ENCODE assay signal across 1 cellular context in genomic region chr9:110101531-110102161, GRCh38.
A peak's percentile ranks its signal among the peaks of the same experiment; 100 is the strongest.
TF ChIP-seq lines count a peak whose summit lies in the region.

No MANE protein-coding gene starts in this region.

TF ChIP-seq in GM12878, 131 proteins besides CTCF, POLR2A, EP300 and RAD21 (continued from another document and continues in another):
- TF ChIP-seq, protein P1, sequence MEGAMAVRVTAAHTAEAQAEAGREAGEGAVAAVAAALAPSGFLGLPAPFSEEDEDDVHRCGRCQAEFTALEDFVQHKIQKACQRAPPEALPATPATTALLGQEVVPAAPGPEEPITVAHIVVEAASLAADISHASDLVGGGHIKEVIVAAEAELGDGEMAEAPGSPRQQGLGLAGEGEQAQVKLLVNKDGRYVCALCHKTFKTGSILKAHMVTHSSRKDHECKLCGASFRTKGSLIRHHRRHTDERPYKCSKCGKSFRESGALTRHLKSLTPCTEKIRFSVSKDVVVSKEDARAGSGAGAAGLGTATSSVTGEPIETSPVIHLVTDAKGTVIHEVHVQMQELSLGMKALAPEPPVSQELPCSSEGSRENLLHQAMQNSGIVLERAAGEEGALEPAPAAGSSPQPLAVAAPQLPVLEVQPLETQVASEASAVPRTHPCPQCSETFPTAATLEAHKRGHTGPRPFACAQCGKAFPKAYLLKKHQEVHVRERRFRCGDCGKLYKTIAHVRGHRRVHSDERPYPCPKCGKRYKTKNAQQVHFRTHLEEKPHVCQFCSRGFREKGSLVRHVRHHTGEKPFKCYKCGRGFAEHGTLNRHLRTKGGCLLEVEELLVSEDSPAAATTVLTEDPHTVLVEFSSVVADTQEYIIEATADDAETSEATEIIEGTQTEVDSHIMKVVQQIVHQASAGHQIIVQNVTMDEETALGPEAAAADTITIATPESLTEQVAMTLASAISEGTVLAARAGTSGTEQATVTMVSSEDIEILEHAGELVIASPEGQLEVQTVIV (IDR thresholded peaks at IDR 0.05; ENCODE audit: borderline replicate concordance, partially characterized antibody), result no peak
- TF ChIP-seq, protein P2, sequence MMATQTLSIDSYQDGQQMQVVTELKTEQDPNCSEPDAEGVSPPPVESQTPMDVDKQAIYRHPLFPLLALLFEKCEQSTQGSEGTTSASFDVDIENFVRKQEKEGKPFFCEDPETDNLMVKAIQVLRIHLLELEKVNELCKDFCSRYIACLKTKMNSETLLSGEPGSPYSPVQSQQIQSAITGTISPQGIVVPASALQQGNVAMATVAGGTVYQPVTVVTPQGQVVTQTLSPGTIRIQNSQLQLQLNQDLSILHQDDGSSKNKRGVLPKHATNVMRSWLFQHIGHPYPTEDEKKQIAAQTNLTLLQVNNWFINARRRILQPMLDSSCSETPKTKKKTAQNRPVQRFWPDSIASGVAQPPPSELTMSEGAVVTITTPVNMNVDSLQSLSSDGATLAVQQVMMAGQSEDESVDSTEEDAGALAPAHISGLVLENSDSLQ (IDR thresholded peaks at IDR 0.05), result peak; percentile 31; the same call in 1 of the 2 replicates
- TF ChIP-seq, protein P3, sequence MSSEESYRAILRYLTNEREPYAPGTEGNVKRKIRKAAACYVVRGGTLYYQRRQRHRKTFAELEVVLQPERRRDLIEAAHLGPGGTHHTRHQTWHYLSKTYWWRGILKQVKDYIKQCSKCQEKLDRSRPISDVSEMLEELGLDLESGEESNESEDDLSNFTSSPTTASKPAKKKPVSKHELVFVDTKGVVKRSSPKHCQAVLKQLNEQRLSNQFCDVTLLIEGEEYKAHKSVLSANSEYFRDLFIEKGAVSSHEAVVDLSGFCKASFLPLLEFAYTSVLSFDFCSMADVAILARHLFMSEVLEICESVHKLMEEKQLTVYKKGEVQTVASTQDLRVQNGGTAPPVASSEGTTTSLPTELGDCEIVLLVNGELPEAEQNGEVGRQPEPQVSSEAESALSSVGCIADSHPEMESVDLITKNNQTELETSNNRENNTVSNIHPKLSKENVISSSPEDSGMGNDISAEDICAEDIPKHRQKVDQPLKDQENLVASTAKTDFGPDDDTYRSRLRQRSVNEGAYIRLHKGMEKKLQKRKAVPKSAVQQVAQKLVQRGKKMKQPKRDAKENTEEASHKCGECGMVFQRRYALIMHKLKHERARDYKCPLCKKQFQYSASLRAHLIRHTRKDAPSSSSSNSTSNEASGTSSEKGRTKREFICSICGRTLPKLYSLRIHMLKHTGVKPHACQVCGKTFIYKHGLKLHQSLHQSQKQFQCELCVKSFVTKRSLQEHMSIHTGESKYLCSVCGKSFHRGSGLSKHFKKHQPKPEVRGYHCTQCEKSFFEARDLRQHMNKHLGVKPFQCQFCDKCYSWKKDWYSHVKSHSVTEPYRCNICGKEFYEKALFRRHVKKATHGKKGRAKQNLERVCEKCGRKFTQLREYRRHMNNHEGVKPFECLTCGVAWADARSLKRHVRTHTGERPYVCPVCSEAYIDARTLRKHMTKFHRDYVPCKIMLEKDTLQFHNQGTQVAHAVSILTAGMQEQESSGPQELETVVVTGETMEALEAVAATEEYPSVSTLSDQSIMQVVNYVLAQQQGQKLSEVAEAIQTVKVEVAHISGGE (CRISPR knock-in tag; IDR thresholded peaks at IDR 0.05), result no peak
- 0 out of 2 replicates have a peak, but pooled peaks have one; percentile 30 for TF ChIP-seq POLR2AphosphoS5 (IDR thresholded peaks at IDR 0.05; ENCODE audit: low read length)
- TF ChIP-seq BCL3 (IDR thresholded peaks at IDR 0.05; ENCODE audit: borderline replicate concordance, insufficient read depth, low read depth, low read length, poor library complexity, severe bottlenecking), result peak; percentile 84
- peak; percentile 83 for TF ChIP-seq MTA3 (IDR thresholded peaks at IDR 0.05; ENCODE audit: borderline replicate concordance, low read length)
- peak; percentile 2 for TF ChIP-seq USF1 (IDR thresholded peaks at IDR 0.05; ENCODE audit: borderline replicate concordance, extremely low read length, insufficient read depth, low read depth, low read length)
- TF ChIP-seq ZNF24 (IDR thresholded peaks at IDR 0.05), result peak; percentile 47; the same call in 1 of the 2 replicates
- TF ChIP-seq MEF2A (IDR thresholded peaks at IDR 0.05; ENCODE audit: insufficient read depth, low read depth, low read length), result no peak; the same call in 1 of the 2 replicates
- peak; percentile 77; the same call in 1 of the 2 replicates for TF ChIP-seq NBN (IDR thresholded peaks at IDR 0.05)
- no peak for TF ChIP-seq BMI1 (IDR thresholded peaks at IDR 0.05; ENCODE audit: borderline replicate concordance)
- TF ChIP-seq, protein P4, sequence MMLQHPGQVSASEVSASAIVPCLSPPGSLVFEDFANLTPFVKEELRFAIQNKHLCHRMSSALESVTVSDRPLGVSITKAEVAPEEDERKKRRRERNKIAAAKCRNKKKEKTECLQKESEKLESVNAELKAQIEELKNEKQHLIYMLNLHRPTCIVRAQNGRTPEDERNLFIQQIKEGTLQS (IDR thresholded peaks at IDR 0.05; ENCODE audit: borderline replicate concordance, extremely low read depth, low read depth, low read length), result no peak
- TF ChIP-seq MYC (IDR thresholded peaks at IDR 0.05; ENCODE audit: insufficient read depth, insufficient read length, insufficient replicate concordance, low read length, severe bottlenecking), result no peak
- no peak for TF ChIP-seq STAT1 (conservative IDR thresholded peaks at IDR 0.05)
- TF ChIP-seq, protein P5, sequence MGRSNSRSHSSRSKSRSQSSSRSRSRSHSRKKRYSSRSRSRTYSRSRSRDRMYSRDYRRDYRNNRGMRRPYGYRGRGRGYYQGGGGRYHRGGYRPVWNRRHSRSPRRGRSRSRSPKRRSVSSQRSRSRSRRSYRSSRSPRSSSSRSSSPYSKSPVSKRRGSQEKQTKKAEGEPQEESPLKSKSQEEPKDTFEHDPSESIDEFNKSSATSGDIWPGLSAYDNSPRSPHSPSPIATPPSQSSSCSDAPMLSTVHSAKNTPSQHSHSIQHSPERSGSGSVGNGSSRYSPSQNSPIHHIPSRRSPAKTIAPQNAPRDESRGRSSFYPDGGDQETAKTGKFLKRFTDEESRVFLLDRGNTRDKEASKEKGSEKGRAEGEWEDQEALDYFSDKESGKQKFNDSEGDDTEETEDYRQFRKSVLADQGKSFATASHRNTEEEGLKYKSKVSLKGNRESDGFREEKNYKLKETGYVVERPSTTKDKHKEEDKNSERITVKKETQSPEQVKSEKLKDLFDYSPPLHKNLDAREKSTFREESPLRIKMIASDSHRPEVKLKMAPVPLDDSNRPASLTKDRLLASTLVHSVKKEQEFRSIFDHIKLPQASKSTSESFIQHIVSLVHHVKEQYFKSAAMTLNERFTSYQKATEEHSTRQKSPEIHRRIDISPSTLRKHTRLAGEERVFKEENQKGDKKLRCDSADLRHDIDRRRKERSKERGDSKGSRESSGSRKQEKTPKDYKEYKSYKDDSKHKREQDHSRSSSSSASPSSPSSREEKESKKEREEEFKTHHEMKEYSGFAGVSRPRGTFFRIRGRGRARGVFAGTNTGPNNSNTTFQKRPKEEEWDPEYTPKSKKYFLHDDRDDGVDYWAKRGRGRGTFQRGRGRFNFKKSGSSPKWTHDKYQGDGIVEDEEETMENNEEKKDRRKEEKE (IDR thresholded peaks at IDR 0.05), result no peak
- TF ChIP-seq, protein P6, sequence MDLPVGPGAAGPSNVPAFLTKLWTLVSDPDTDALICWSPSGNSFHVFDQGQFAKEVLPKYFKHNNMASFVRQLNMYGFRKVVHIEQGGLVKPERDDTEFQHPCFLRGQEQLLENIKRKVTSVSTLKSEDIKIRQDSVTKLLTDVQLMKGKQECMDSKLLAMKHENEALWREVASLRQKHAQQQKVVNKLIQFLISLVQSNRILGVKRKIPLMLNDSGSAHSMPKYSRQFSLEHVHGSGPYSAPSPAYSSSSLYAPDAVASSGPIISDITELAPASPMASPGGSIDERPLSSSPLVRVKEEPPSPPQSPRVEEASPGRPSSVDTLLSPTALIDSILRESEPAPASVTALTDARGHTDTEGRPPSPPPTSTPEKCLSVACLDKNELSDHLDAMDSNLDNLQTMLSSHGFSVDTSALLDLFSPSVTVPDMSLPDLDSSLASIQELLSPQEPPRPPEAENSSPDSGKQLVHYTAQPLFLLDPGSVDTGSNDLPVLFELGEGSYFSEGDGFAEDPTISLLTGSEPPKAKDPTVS (IDR thresholded peaks at IDR 0.05; ENCODE audit: low read depth, low read length), result no peak
- no peak for TF ChIP-seq TARDBP (IDR thresholded peaks at IDR 0.05; ENCODE audit: borderline replicate concordance)
- TF ChIP-seq SPI1 (IDR thresholded peaks at IDR 0.05; ENCODE audit: borderline replicate concordance, insufficient read depth, low read depth, low read length), result 0 out of 2 replicates have a peak, but pooled peaks have one; percentile 8
- 0 out of 2 replicates have a peak, but pooled peaks have one; percentile 58 for TF ChIP-seq MXI1 (IDR thresholded peaks at IDR 0.05; ENCODE audit: low read depth, low read length)
- TF ChIP-seq BACH1 (IDR thresholded peaks at IDR 0.05; ENCODE audit: borderline replicate concordance), result no peak
- no peak for TF ChIP-seq NR2C1 (IDR thresholded peaks at IDR 0.05)
- TF ChIP-seq CREB1 (IDR thresholded peaks at IDR 0.05; ENCODE audit: low read depth), result peak; percentile 43; the same call in 1 of the 2 replicates
- TF ChIP-seq CHD4 (IDR thresholded peaks at IDR 0.05), result no peak
- TF ChIP-seq NRF1 (conservative IDR thresholded peaks at IDR 0.05; ENCODE audit: low read depth, low read length), result no peak
- peak; percentile 77 for TF ChIP-seq DPF2 (IDR thresholded peaks at IDR 0.05)
- TF ChIP-seq KAT2A (conservative IDR thresholded peaks at IDR 0.05; ENCODE audit: control insufficient read depth, low read depth, low read length), result no peak
- peak; percentile 97 for TF ChIP-seq IKZF1 (conservative IDR thresholded peaks at IDR 0.05)
- TF ChIP-seq ZNF217 (IDR thresholded peaks at IDR 0.05), result no peak
- TF ChIP-seq RELA (IDR thresholded peaks at IDR 0.05; ENCODE audit: borderline replicate concordance, partially characterized antibody), result peak; percentile 65
- peak; percentile 30; the same call in 1 of the 3 replicates for TF ChIP-seq POU2F2 (IDR thresholded peaks at IDR 0.05; ENCODE audit: borderline replicate concordance, low read depth, low read length)
- TF ChIP-seq RUNX3 (IDR thresholded peaks at IDR 0.05; ENCODE audit: low read length), result peak; percentile 93
- no peak for TF ChIP-seq SMAD1 (IDR thresholded peaks at IDR 0.05; ENCODE audit: low read depth, partially characterized antibody)
- peak; percentile 84; the same call in 1 of the 2 replicates for TF ChIP-seq FOXM1 (IDR thresholded peaks at IDR 0.05; ENCODE audit: low read depth, low read length)
- TF ChIP-seq ZBTB33 (IDR thresholded peaks at IDR 0.05), result no peak
- TF ChIP-seq ZBED1 (IDR thresholded peaks at IDR 0.05; ENCODE audit: borderline replicate concordance), result peak; percentile 50; the same call in 1 of the 2 replicates
- TF ChIP-seq RAD51 (IDR thresholded peaks at IDR 0.05), result 0 out of 2 replicates have a peak, but pooled peaks have one; percentile 25
- no peak for TF ChIP-seq CHD2 (IDR thresholded peaks at IDR 0.05; ENCODE audit: borderline replicate concordance, low read depth, low read length)
- TF ChIP-seq, protein P7, sequence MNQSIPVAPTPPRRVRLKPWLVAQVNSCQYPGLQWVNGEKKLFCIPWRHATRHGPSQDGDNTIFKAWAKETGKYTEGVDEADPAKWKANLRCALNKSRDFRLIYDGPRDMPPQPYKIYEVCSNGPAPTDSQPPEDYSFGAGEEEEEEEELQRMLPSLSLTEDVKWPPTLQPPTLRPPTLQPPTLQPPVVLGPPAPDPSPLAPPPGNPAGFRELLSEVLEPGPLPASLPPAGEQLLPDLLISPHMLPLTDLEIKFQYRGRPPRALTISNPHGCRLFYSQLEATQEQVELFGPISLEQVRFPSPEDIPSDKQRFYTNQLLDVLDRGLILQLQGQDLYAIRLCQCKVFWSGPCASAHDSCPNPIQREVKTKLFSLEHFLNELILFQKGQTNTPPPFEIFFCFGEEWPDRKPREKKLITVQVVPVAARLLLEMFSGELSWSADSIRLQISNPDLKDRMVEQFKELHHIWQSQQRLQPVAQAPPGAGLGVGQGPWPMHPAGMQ (IDR thresholded peaks at IDR 0.05; ENCODE audit: borderline replicate concordance), result no peak
- no peak for TF ChIP-seq ELK1 (IDR thresholded peaks at IDR 0.05; ENCODE audit: low read depth, low read length)
- TF ChIP-seq PAX8 (IDR thresholded peaks at IDR 0.05), result no peak
- no peak for TF ChIP-seq SRF (IDR thresholded peaks at IDR 0.05; ENCODE audit: low read depth in 2 of 2, low read length in 2 of 2)
